ENCODE assay signal across 10 cellular contexts in genomic region chr11:65438257-65439151, GRCh38. TPM values are rescaled to one million over a fixed set of nuclear protein-coding genes. Genes with fewer than 3 reads are reported as not detected.
DNase-seq lines count a peak whose midpoint lies in the region; ATAC-seq and TF ChIP-seq lines count a peak whose summit lies in the region.
"Had no signal": no experiment of that assay in that cellular context is flagged by ENCODE, and none has a peak within 500 bp of the region (broad histone marks: within the 10 kb centered on the region; RNA-seq: fewer than 3 reads in every experiment).

No MANE protein-coding gene starts in this region.

- H3K9me3 ChIP-seq in CD4-positive, alpha-beta T cell (ENCODE audit: control insufficient read depth, low read length): no peaks in the 10 kb centered on the region
- H3K9me3 ChIP-seq in Karpas-422 (ENCODE audit: low read length) (no peaks in the 10 kb centered on the region), breast epithelium (no peaks in the 10 kb centered on the region)

- H3K4me3 ChIP-seq in Karpas-422 (ENCODE audit: low read length) (no peak overlapping the region), breast epithelium (no peak overlapping the region)

- H3K9ac ChIP-seq in Karpas-422 (ENCODE audit: low read length): no peak overlapping the region

- intact Hi-C loops in CD4-positive, alpha-beta T cell (cut with DNase I, micrococcal nuclease): no loop called here
- intact Hi-C loops in breast epithelium (cut with DNase I; ENCODE audit: low total_unique reads): loop anchor here (5.0 kb wide), 1 partner anchor 1629 kb away; no protein-coding TSS in a partner anchor

- H3K9me3 Mint-ChIP-seq in CD4-positive, alpha-beta T cell: no peaks in the 10 kb centered on the region
- H3K9me3 Mint-ChIP-seq in natural killer cell treated with Interleukin-12 subunit alpha and Interleukin-12 subunit beta and Interleukin-15 and Interleukin-18, amount 100 ng/mL, for 72 hours: no peaks in the 10 kb centered on the region
- H3K9me3 Mint-ChIP-seq: WTC11 had no signal

- H4K20me1 ChIP-seq in Karpas-422 (ENCODE audit: insufficient read depth, low read depth, low read length): no peaks in the 10 kb centered on the region

- H3K4me1 ChIP-seq in Karpas-422 (ENCODE audit: low read length): peaks cover 55% of the 10 kb centered on the region
- H3K4me1 ChIP-seq in breast epithelium: peaks cover 0 to 20% of the 10 kb centered on the region in 2 donors

- peaks cover 77% of the 10 kb centered on the region for H3K4me1 Mint-ChIP-seq in CD4-positive, alpha-beta T cell (ENCODE audit: low read depth)
- H3K4me1 Mint-ChIP-seq in natural killer cell treated with Interleukin-12 subunit alpha and Interleukin-12 subunit beta and Interleukin-15 and Interleukin-18, amount 100 ng/mL, for 72 hours (ENCODE audit: low read depth in 2 of 2): peaks cover 69 to 74% of the 10 kb centered on the region in 2 donors

- H3K79me2 ChIP-seq in Karpas-422 (ENCODE audit: low read length): peaks cover 6% of the 10 kb centered on the region

- H3K27ac ChIP-seq in CD4-positive, alpha-beta T cell (ENCODE audit: low read depth, low read length): no peak overlapping the region
- H3K27ac ChIP-seq in Karpas-422 (ENCODE audit: low read length) (peak overlapping the region; percentile 90), breast epithelium (peak overlapping the region; percentile 27 to 34)

- H3K36me3 Mint-ChIP-seq in CD4-positive, alpha-beta T cell (ENCODE audit: low read depth): peaks cover 71% of the 10 kb centered on the region
- H3K36me3 Mint-ChIP-seq in natural killer cell treated with Interleukin-12 subunit alpha and Interleukin-12 subunit beta and Interleukin-15 and Interleukin-18, amount 100 ng/mL, for 72 hours: peaks cover 20% of the 10 kb centered on the region
- H3K36me3 Mint-ChIP-seq: WTC11 had no signal

- no peaks in the 10 kb centered on the region for H3K27me3 Mint-ChIP-seq in CD4-positive, alpha-beta T cell
- H3K27me3 Mint-ChIP-seq in natural killer cell treated with Interleukin-12 subunit alpha and Interleukin-12 subunit beta and Interleukin-15 and Interleukin-18, amount 100 ng/mL, for 72 hours: no peaks in the 10 kb centered on the region

- peak overlapping the region; percentile 55 for H3K4me2 ChIP-seq in Karpas-422 (ENCODE audit: low read depth, low read length, poor library complexity, severe bottlenecking)

- no peak for DNase-seq in CD4-positive, alpha-beta T cell
- DNase-seq in Karpas-422 (peak; percentile 54), breast epithelium (ENCODE audit: low spot score in 2 of 2) (peak in 1 of 2 donors; percentile 11), SIG-M5 (lab: John Stamatoyannopoulos, UW) (no peak)
- DNase-seq in natural killer cell treated with Interleukin-12 subunit alpha and Interleukin-12 subunit beta and Interleukin-15 and Interleukin-18, amount 100 ng/mL, for 72 hours (ENCODE audit: low spot score): no peak
- DNase-seq: NCI-H774 had no signal

- no peak for TF ChIP-seq CTCF in CD4-positive, alpha-beta T cell (IDR thresholded peaks at IDR 0.05)
- no peak for TF ChIP-seq CTCF in breast epithelium (IDR thresholded peaks at IDR 0.05)

- H3K27me3 ChIP-seq in CD4-positive, alpha-beta T cell (ENCODE audit: control insufficient read depth, insufficient read depth, low read length): no peaks in the 10 kb centered on the region
- H3K27me3 ChIP-seq in Karpas-422 (ENCODE audit: low read length) (no peaks in the 10 kb centered on the region), breast epithelium (no peaks in the 10 kb centered on the region)

- POLR2A ChIA-PET in CD4-positive, alpha-beta T cell (lab: Charles Lee): interaction anchor here (0.7 to 3.3 kb wide), 5 partner anchors 13 to 61 kb away, joined by 3 to 23 read pairs (median 9); partner anchors contain the start of gene MALAT1

- no peak overlapping the region for H3K4me3 Mint-ChIP-seq in CD4-positive, alpha-beta T cell
- H3K4me3 Mint-ChIP-seq in natural killer cell treated with Interleukin-12 subunit alpha and Interleukin-12 subunit beta and Interleukin-15 and Interleukin-18, amount 100 ng/mL, for 72 hours: peak overlapping the region; percentile 3
- H3K4me3 Mint-ChIP-seq: WTC11 had no signal

- CTCF ChIA-PET in CD4-positive, alpha-beta T cell (lab: Charles Lee): no interaction called here

- H3K36me3 ChIP-seq in Karpas-422 (ENCODE audit: insufficient read depth, low read length) (peaks cover 29% of the 10 kb centered on the region), breast epithelium (no peaks in the 10 kb centered on the region)

- no peak for ATAC-seq in CD4-positive, alpha-beta T cell (ENCODE audit: poor library complexity)
- no peak for ATAC-seq in natural killer cell treated with Interleukin-12 subunit alpha and Interleukin-12 subunit beta and Interleukin-15 and Interleukin-18, amount 100 ng/mL, for 72 hours
- ATAC-seq in GM21423 (IDR thresholded peaks at IDR 0.05; ENCODE audit: unreplicated experiment): no peak
- no peak for ATAC-seq in HG03175 (IDR thresholded peaks at IDR 0.05; ENCODE audit: unreplicated experiment)
- no peak for ATAC-seq in HG03521 (IDR thresholded peaks at IDR 0.05; ENCODE audit: unreplicated experiment)
- ATAC-seq: WTC11 had no signal

- TF ChIP-seq POLR2A in breast epithelium (IDR thresholded peaks at IDR 0.05): no peak

- H3K9me2 ChIP-seq in Karpas-422 (replicated peaks; ENCODE audit: insufficient read depth, low read length): no peaks in the 10 kb centered on the region

- no peak overlapping the region for H2AFZ ChIP-seq in Karpas-422 (ENCODE audit: low read length)

- H3K27ac Mint-ChIP-seq in CD4-positive, alpha-beta T cell: peak overlapping the region; percentile 59
- H3K27ac Mint-ChIP-seq in natural killer cell treated with Interleukin-12 subunit alpha and Interleukin-12 subunit beta and Interleukin-15 and Interleukin-18, amount 100 ng/mL, for 72 hours: peak overlapping the region; percentile 77 to 87
- H3K27ac Mint-ChIP-seq: WTC11 had no signal

RNA-seq across cellular contexts. Expression of gene NEAT1, which starts 15.9 kb away (rescaled TPM):
- total RNA-seq in CD4-positive, alpha-beta T cell: 100 to 1,000 TPM; 221 to 223 TPM
- total RNA-seq in Karpas-422 (2014; rRNA removed; shearing (Covaris generic); ENCODE audit: low replicate concordance): 36.5 and 74.7 TPM in 2 replicates
- total RNA-seq in breast epithelium: 100 to 1,000 TPM; 323 to 391 (median 351) TPM
- total RNA-seq in natural killer cell treated with Interleukin-12 subunit alpha and Interleukin-12 subunit beta and Interleukin-15 and Interleukin-18, amount 100 ng/mL, for 72 hours: 100 to 1,000 TPM; 432 to 571 TPM

RNA-seq across cellular contexts. Expression of gene FRMD8, which starts 52.1 kb away (rescaled TPM):
- total RNA-seq in CD4-positive, alpha-beta T cell: 10 to 100 TPM; 19.4 to 25.3 TPM
- total RNA-seq in Karpas-422 (2014; rRNA removed; shearing (Covaris generic); ENCODE audit: low replicate concordance): 48.5 and 102 TPM in 2 replicates
- total RNA-seq in breast epithelium: 10 to 100 TPM; 22.9 to 57.0 (median 49.0) TPM
- total RNA-seq in natural killer cell treated with Interleukin-12 subunit alpha and Interleukin-12 subunit beta and Interleukin-15 and Interleukin-18, amount 100 ng/mL, for 72 hours: 10 to 100 TPM; 50.5 to 68.4 TPM

RNA-seq across cellular contexts. Expression of gene SLC25A45, which starts 56.1 kb away (rescaled TPM):
- total RNA-seq in CD4-positive, alpha-beta T cell: 10 to 100 TPM; 40.0 to 40.8 TPM
- total RNA-seq in Karpas-422 (2014; rRNA removed; shearing (Covaris generic); ENCODE audit: low replicate concordance): 6.7 and 9.7 TPM in 2 replicates
- 1 to 10 TPM; 5.4 to 9.1 (median 6.6) TPM for total RNA-seq in breast epithelium
- total RNA-seq in natural killer cell treated with Interleukin-12 subunit alpha and Interleukin-12 subunit beta and Interleukin-15 and Interleukin-18, amount 100 ng/mL, for 72 hours: 10 to 100 TPM; 10.8 to 12.6 TPM
